ENCODE assay signal across 8 cellular contexts in genomic region chr20:58888103-58888502, GRCh38. TPM values are rescaled to one million over a fixed set of nuclear protein-coding genes. Genes with fewer than 3 reads are reported as not detected.
DNase-seq lines count a peak whose midpoint lies in the region; ATAC-seq and TF ChIP-seq lines count a peak whose summit lies in the region.

No MANE protein-coding gene starts in this region.

- H3K27ac ChIP-seq in cardiac muscle cell: peak overlapping the region; percentile 94
- H3K27ac ChIP-seq in mesodermal cell (ENCODE audit: low read depth, low read length, severe bottlenecking): no peak overlapping the region
- peak overlapping the region; percentile 45 for H3K27ac ChIP-seq in upper lobe of right lung

- peaks cover 5% of the 10 kb centered on the region for H3K4me1 Mint-ChIP-seq in MCF 10A (ENCODE audit: insufficient read depth, unreplicated experiment)

- H3K36me3 Mint-ChIP-seq in MCF 10A (ENCODE audit: insufficient read depth, unreplicated experiment): peaks cover 12% of the 10 kb centered on the region

- H3K36me3 ChIP-seq in cardiac muscle cell: no peaks in the 10 kb centered on the region
- no peaks in the 10 kb centered on the region for H3K36me3 ChIP-seq in mesodermal cell (ENCODE audit: control insufficient read depth, insufficient read depth, low read length)
- H3K36me3 ChIP-seq in upper lobe of right lung: no peaks in the 10 kb centered on the region

- peaks cover 2% of the 10 kb centered on the region for H3K4me1 ChIP-seq in cardiac muscle cell (ENCODE audit: low read depth)
- H3K4me1 ChIP-seq in mesodermal cell (ENCODE audit: control insufficient read depth, insufficient read depth, low read length, poor library complexity, severe bottlenecking): peaks cover 6% of the 10 kb centered on the region
- peaks cover 3% of the 10 kb centered on the region for H3K4me1 ChIP-seq in upper lobe of right lung

- intact Hi-C loops in Right ventricle myocardium inferior (cut with DNase I) (no loop called here), MCF 10A (cut with micrococcal nuclease) (no loop called here), upper lobe of right lung (cut with DNase I) (no loop called here)

- H3K4me3 ChIP-seq in cardiac muscle cell (peak overlapping the region; percentile 95), mesodermal cell (ENCODE audit: extremely low read depth, insufficient read depth, low read length, poor library complexity, severe bottlenecking) (peak overlapping the region; percentile 64), upper lobe of right lung (peak overlapping the region; percentile 56)

- H3K9me3 Mint-ChIP-seq in MCF 10A (ENCODE audit: unreplicated experiment): no peaks in the 10 kb centered on the region

- H3K27me3 Mint-ChIP-seq in MCF 10A (ENCODE audit: insufficient read depth, unreplicated experiment): no peaks in the 10 kb centered on the region

- TF ChIP-seq CTCF in cardiac muscle cell (IDR thresholded peaks at IDR 0.05; ENCODE audit: low read depth, low read length): no peak
- TF ChIP-seq CTCF in MCF 10A (IDR thresholded peaks at IDR 0.05; ENCODE audit: unreplicated experiment): no peak
- TF ChIP-seq CTCF in upper lobe of right lung (IDR thresholded peaks at IDR 0.05): no peak

- H3K4me3 Mint-ChIP-seq in MCF 10A (ENCODE audit: unreplicated experiment): peak overlapping the region; percentile 92

- POLR2A ChIA-PET in MCF 10A (lab: Yijun Ruan, JAX): interaction anchor here (1.5 to 2.1 kb wide), 2 partner anchors 18 to 145 kb away, joined by 5 to 6 read pairs; no protein-coding TSS in a partner anchor

- no peak overlapping the region for H3K27ac Mint-ChIP-seq in MCF 10A (ENCODE audit: low read depth, unreplicated experiment)

- WGBS in mesodermal cell (ENCODE audit: insufficient coverage in 2 of 2), 2 experiments: 71 to 77% methylated on average over 10 to 12 of the region's 12 CpGs

- TSS peak; percentile 50 for BruUV-seq in MCF 10A (replicated peaks; lab: Mats Ljungman, UMichigan)

- no peaks in the 10 kb centered on the region for H3K9me3 ChIP-seq in cardiac muscle cell (ENCODE audit: low read depth)
- H3K9me3 ChIP-seq in mesodermal cell (ENCODE audit: control insufficient read depth, low read length): no peaks in the 10 kb centered on the region
- H3K9me3 ChIP-seq in upper lobe of right lung: no peaks in the 10 kb centered on the region

- DNase-seq in cardiac muscle cell (ENCODE audit: low read depth in 1 of 2, low spot score in 1 of 2) (no peak), Right ventricle myocardium inferior (ENCODE audit: missing footprints) (no peak), MCF 10A (ENCODE audit: unreplicated experiment) (no peak), upper lobe of right lung (no peak), NCI-H2171 treated with DMSO at 0.1 percent for 48 hours (lab: John Stamatoyannopoulos, UW) (no peak), NCI-H82 (lab: John Stamatoyannopoulos, UW) (no peak)

- CTCF ChIA-PET in MCF 10A (lab: Yijun Ruan, JAX): no interaction called here

- no peaks in the 10 kb centered on the region for H3K27me3 ChIP-seq in cardiac muscle cell
- H3K27me3 ChIP-seq in upper lobe of right lung: no peaks in the 10 kb centered on the region

- ATAC-seq in Right ventricle myocardium inferior (no peak), upper lobe of right lung (no peak), GM21576 (IDR thresholded peaks at IDR 0.05; ENCODE audit: unreplicated experiment) (no peak)

RNA-seq across cellular contexts. Expression of gene GNAS, which starts 35.6 kb away (rescaled TPM):
- 1,319 and 1,641 TPM in 2 replicates for total RNA-seq in cardiac muscle cell
- 2,522 and 2,744 TPM in 2 replicates for polyA plus RNA-seq in cardiac muscle cell
- 1,475 TPM for total RNA-seq in Right ventricle myocardium inferior
- total RNA-seq in MCF 10A (2022): 629 and 715 TPM in 2 replicates
- 1,889 TPM for polyA plus RNA-seq in mesodermal cell (2013, experiment 1 of 2)
- 1,868 TPM for polyA plus RNA-seq in mesodermal cell (2013, experiment 2 of 2)
- total RNA-seq in upper lobe of right lung: 746 TPM

RNA-seq across cellular contexts. Expression of gene GNAS-AS1, which starts 37.4 kb away (rescaled TPM):
- 1.3 and 1.8 TPM in 2 replicates for total RNA-seq in cardiac muscle cell
- polyA plus RNA-seq in cardiac muscle cell: 1.3 and 1.4 TPM in 2 replicates
- 0.38 TPM for total RNA-seq in Right ventricle myocardium inferior
- 1.6 and 2.2 TPM in 2 replicates for total RNA-seq in MCF 10A (2022)
- polyA plus RNA-seq in mesodermal cell (2013, experiment 1 of 2): 2.2 TPM
- 2.0 TPM for polyA plus RNA-seq in mesodermal cell (2013, experiment 2 of 2)
- total RNA-seq in upper lobe of right lung: 1.1 TPM
